In the genomic region with DNA sequence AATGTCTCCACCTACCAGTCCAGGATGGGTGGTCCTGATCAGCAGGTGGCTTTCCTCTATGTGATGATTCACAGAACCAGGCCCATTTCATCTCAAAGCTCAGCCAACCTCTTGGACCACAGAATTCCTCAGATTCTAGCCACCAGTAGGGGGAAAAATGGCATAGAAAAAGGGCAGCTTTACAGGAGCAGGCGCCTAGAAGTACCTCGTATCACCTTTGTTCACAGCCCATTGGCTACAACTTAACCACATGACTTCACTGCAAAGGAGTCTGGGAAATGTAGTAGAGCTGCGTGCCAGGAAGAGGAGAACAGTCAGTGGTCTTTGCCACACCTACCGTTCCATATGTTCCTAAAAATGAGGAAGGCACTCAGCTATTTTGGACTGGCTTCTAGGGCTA, we compare ENCODE assay signal across 11 cellular contexts.
A peak's percentile ranks its signal among the peaks of the same experiment; 100 is the strongest.
DNase-seq lines count a peak whose midpoint lies in the region; ATAC-seq and TF ChIP-seq lines count a peak whose summit lies in the region.
"Had no signal": no experiment of that assay in that cellular context is flagged by ENCODE, and none has a peak within 500 bp of the region (broad histone marks: within the 10 kb centered on the region; RNA-seq: fewer than 3 reads in every experiment).

No MANE protein-coding gene starts in this region.

- no peaks in the 10 kb centered on the region for H3K9me3 ChIP-seq in gastrocnemius medialis

- TF ChIP-seq POLR2A in gastrocnemius medialis (IDR thresholded peaks at IDR 0.05) (no peak), erythroblast (IDR thresholded peaks at IDR 0.05; ENCODE audit: low read length) (no peak)

- H3K27ac ChIP-seq in gastrocnemius medialis, result peak overlapping the region; percentile 11 to 87 (median 86)
- H3K27ac ChIP-seq: VCaP had no signal

- peak; percentile 93 for ATAC-seq in HG02885 (IDR thresholded peaks at IDR 0.05; ENCODE audit: poor library complexity, unreplicated experiment)
- peak in 1 of 2 donors; percentile 17 for ATAC-seq in gastrocnemius medialis

- TF ChIP-seq CTCF in gastrocnemius medialis (IDR thresholded peaks at IDR 0.05 in 4 of 5, conservative IDR thresholded peaks at IDR 0.05 in 1 of 5), result no peak

- intact Hi-C loops in gastrocnemius medialis (cut with DNase I; ENCODE audit: low total_unique reads), result no loop called here

- peak; percentile 12 for DNase-seq in NOMO-1 treated with DMSO at 0.1 percent for 48 hours (lab: John Stamatoyannopoulos, UW; ENCODE audit: unreplicated experiment)
- DNase-seq in NOMO-1 treated with dmso at 0.1 percent for 144 hours (lab: John Stamatoyannopoulos, UW; ENCODE audit: unreplicated experiment), result no peak
- DNase-seq in NCI-H82 treated with DMSO at 0.1 percent for 48 hours (lab: John Stamatoyannopoulos, UW; ENCODE audit: unreplicated experiment), result peak; percentile 56
- DNase-seq in gastrocnemius medialis, result peak in 1 of 2 donors; percentile 28
- DNase-seq in erythroblast (lab: John Stamatoyannopoulos, UW), result no peak
- no peak for DNase-seq in foreskin melanocyte
- DNase-seq in activated effector memory CD4-positive, alpha-beta T cell treated with Interleukin-2 at 50 U/mL for 16 hours, result no peak
- DNase-seq: activated naive CD4-positive, alpha-beta T cell treated with anti-CD3 and anti-CD28 coated beads for 36 hours; occipital lobe had no signal

- no peak overlapping the region for H3K4me3 ChIP-seq in gastrocnemius medialis

- H3K36me3 ChIP-seq in gastrocnemius medialis, result no peaks in the 10 kb centered on the region

- no peaks in the 10 kb centered on the region for H3K27me3 ChIP-seq in gastrocnemius medialis

- peaks cover 61 to 68% of the 10 kb centered on the region in 2 donors for H3K4me1 ChIP-seq in gastrocnemius medialis

- in situ Hi-C loops in gastrocnemius medialis (cut with MboI; ENCODE audit: low sequenced_read_pairs in 4 of 4), result loop anchor here in 2 of 4 donors (5.0 to 25.0 kb wide), 3 partner anchors 45 to 110 kb away; no protein-coding TSS in a partner anchor

Comparison
In these comparisons a context has a peak if more than half of its experiments do, and no peak if none do; other contexts are left out.
1. DNase-seq: peak in NOMO-1 treated with DMSO at 0.1 percent for 48 hours (single experiment) and NCI-H82 treated with DMSO at 0.1 percent for 48 hours (single experiment); none in NOMO-1 treated with dmso at 0.1 percent for 144 hours (single experiment), erythroblast (0 of 2), foreskin melanocyte (single experiment) and activated effector memory CD4-positive, alpha-beta T cell treated with Interleukin-2 at 50 U/mL for 16 hours (single experiment).